In the genomic region with DNA sequence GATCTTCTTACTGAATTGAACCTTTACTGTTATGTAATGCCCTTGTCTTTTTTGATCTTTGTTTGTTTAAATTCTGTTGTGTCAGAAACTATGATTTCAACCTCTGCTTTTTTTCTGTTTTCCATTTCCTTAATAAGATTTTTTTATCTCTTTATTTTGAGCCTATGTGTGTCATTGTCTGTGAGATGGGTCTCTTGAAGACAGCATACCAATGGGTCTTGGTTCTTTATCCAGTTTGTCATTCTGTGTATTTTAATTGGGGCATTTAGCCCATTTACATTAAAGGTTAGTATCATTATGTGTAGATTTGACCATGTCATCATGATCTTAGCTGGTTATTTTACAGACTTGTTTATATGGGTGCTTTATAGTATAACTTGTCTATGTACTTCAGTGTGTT, we compare ENCODE assay signal across 8 cellular contexts.
"Had no signal": no experiment of that assay in that cellular context is flagged by ENCODE, and none has a peak within 500 bp of the region (broad histone marks: within the 10 kb centered on the region; RNA-seq: fewer than 3 reads in every experiment).

No MANE protein-coding gene starts in this region.

- H3K36me3 ChIP-seq: HAP-1 had no signal

- DNase-seq: GM23248, GOT3, H7, H9, HCEC 1CT, HFFc6 had no signal

- H3K27ac ChIP-seq: GM23248 had no signal

- H3K4me1 ChIP-seq: HAP-1 had no signal

- H3K4me3 ChIP-seq: GM23248, GM23338, HAP-1 had no signal

- H3K9me3 ChIP-seq: HAP-1 had no signal
